In the genomic region with DNA sequence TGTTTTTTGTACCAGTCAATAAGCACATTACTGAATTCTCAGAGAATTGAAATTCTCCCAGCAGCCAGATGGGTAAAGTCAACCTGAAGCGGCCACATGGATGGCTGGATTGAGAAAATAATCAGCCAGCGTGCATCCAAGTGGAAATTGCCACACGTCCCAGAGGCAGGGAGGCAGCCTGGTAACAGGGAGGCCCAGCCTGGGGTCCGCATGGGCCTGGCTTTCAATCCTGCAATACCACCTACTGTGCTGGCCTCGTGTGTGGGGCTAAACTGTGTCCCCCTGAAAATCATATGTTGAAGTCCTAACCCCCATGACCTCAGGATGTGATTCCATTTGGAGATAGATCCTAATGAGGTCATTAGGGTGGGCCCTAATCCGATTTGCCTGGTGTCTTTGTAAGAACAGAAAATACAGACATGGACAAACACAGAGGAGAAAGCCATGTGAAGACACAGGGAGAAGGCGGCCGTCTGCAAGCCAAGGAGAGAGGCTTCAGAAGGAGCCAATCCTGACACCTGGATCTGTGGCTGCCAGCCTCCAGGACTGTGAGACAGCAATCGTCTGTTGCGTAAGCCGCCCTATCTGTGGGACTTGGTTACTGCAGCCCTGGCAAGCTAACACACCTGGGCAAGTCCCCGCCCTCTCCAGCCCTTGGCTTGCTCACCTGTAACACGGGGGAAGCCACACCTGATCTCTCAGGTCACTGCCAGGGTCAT, we compare ENCODE assay signal across 12 cellular contexts.
DNase-seq lines count a peak whose midpoint lies in the region; FAIRE-seq and TF ChIP-seq lines count a peak whose summit lies in the region.
"Had no signal": no experiment of that assay in that cellular context is flagged by ENCODE, and none has a peak within 500 bp of the region (broad histone marks: within the 10 kb centered on the region; RNA-seq: fewer than 3 reads in every experiment).

No MANE protein-coding gene starts in this region.

- no peaks in the 10 kb centered on the region for H3K9me2 ChIP-seq in PC-9 (ENCODE audit: insufficient read depth)

- peak; percentile 44 for DNase-seq in 8988T
- DNase-seq in PC-9: peak; percentile 36 to 37
- peak; percentile 75 for DNase-seq in iPS-NIHi11 (ENCODE audit: low spot score)
- DNase-seq in NCI-H1092 (lab: John Stamatoyannopoulos, UW): no peak
- no peak for DNase-seq in NCI-H2107 (lab: John Stamatoyannopoulos, UW)
- no peak for DNase-seq in GM12892 (ENCODE audit: insufficient read length)
- no peak for DNase-seq in cerebellar nuclear complex (lab: John Stamatoyannopoulos, UW)
- DNase-seq: activated CD4-positive, CD25-positive, alpha-beta regulatory T cell treated with anti-CD3 and anti-CD28 coated beads, Interleukin-2, amount 50 U/mL, for 72 hours; foreskin fibroblast; naive B cell; NCI-H345 had no signal

- no TSS peak for BruUV-seq in PC-9 (replicated peaks; lab: Mats Ljungman, UMichigan)

- H3K27me3 ChIP-seq in PC-9 (ENCODE audit: insufficient read depth, low read depth): peaks cover 31% of the 10 kb centered on the region

- H3K4me2 ChIP-seq in PC-9: no peak overlapping the region

- H3F3A ChIP-seq in PC-9 (ENCODE audit: insufficient read depth, low read depth): no peaks in the 10 kb centered on the region

- CTCF ChIA-PET in PC-9 (lab: Charles Lee): no interaction called here

- intact Hi-C loops in PC-9 (cut with micrococcal nuclease; ENCODE audit: unreplicated experiment): no loop called here

- POLR2A ChIA-PET in PC-9 (lab: Charles Lee; ENCODE audit: unreplicated experiment): no interaction called here

- no peaks in the 10 kb centered on the region for H3K9me3 ChIP-seq in PC-9 (ENCODE audit: insufficient read depth, low read depth)

- no peaks in the 10 kb centered on the region for H3K4me1 ChIP-seq in PC-9 (replicated peaks; ENCODE audit: insufficient read depth)

- H4K20me1 ChIP-seq in PC-9 (ENCODE audit: insufficient read depth): no peaks in the 10 kb centered on the region

- H3K27ac ChIP-seq in PC-9: no peak overlapping the region

- FAIRE-seq in GM12892 (lab: Jason Lieb, UNC): no peak

- no peak for TF ChIP-seq POLR2A in GM12892 (IDR thresholded peaks at IDR 0.05; ENCODE audit: low read depth, low read length)

- H2AFZ ChIP-seq in PC-9: no peak overlapping the region

- TF ChIP-seq CTCF in GM12875 (IDR thresholded peaks at IDR 0.05; ENCODE audit: borderline replicate concordance, insufficient read depth, low read depth, low read length): peak; percentile 58
- peak; percentile 44 for TF ChIP-seq CTCF in PC-9 (conservative IDR thresholded peaks at IDR 0.05)

- no peak overlapping the region for H3K4me3 ChIP-seq in GM12875 (ENCODE audit: low read depth, low read length)
- no peak overlapping the region for H3K4me3 ChIP-seq in PC-9

- no peaks in the 10 kb centered on the region for H3K36me3 ChIP-seq in PC-9 (ENCODE audit: low read depth)

- H3K79me2 ChIP-seq in PC-9 (ENCODE audit: low read depth): no peaks in the 10 kb centered on the region

Comparison
In these comparisons a context has a peak if more than half of its experiments do, and no peak if none do; other contexts are left out.
1. DNase-seq: peak in 8988T (single experiment), PC-9 (2 of 2) and iPS-NIHi11 (single experiment); none in NCI-H1092 (single experiment), NCI-H2107 (single experiment), GM12892 (single experiment) and cerebellar nuclear complex (0 of 2).